33 cellular contexts compared by ENCODE assay signal in the genomic region with DNA sequence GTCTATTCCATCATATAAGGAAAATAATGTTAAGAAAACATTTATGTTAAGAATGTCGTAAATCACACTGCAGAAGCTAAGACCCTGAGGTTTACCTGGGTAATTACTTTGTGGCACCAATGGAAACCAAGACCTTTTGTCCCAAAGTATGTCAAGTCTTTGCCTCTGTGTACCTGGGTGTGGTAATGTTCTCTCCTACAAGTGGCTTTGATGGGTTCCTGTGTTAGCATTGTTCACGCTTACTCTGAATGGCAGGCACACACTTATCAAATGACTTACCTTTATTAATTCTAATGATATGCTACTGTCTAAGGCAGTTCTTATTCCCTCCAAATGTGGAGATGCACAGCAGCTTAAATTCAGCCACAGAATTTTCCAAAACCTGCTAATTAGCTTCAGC.
"Had no signal": no experiment of that assay in that cellular context is flagged by ENCODE, and none has a peak within 500 bp of the region (broad histone marks: within the 10 kb centered on the region; RNA-seq: fewer than 3 reads in every experiment).

No MANE protein-coding gene starts in this region.

- DNase-seq: activated effector memory CD4-positive, alpha-beta T cell treated with anti-CD3 and anti-CD28 coated beads, Interleukin-2, amount 50 U/mL, for 16 hours; activated effector memory CD4-positive, alpha-beta T cell treated with Interleukin-2 at 50 U/mL for 16 hours; activated gamma-delta T cell; activated gamma-delta T cell treated with Interleukin-2 at 50 U/mL for 16 hours; activated naive CD4-positive, alpha-beta T cell; activated naive CD4-positive, alpha-beta T cell treated with anti-CD3 and anti-CD28 coated beads for 36 hours; activated naive CD4-positive, alpha-beta T cell treated with anti-CD3 and anti-CD28 coated beads, Interleukin-2, amount 10 ng/mL, durations not matched to agents 7 days and 5 days; activated naive CD4-positive, alpha-beta T cell treated with anti-CD3 and anti-CD28 coated beads, Interleukin-2, amount 50 U/mL, for 16 hours; activated naive CD4-positive, alpha-beta T cell treated with Interleukin-2 at 50 U/mL for 16 hours; activated naive CD8-positive, alpha-beta T cell treated with anti-CD3 and anti-CD28 coated beads for 36 hours; activated naive CD8-positive, alpha-beta T cell treated with anti-CD3 and anti-CD28 coated beads, Interleukin-2, amount 10 ng/mL, durations not matched to agents 7 days and 5 days; activated naive CD8-positive, alpha-beta T cell treated with anti-CD3 and anti-CD28 coated beads, Interleukin-2, amount 50 U/mL, for 24 hours; activated T-cell treated with anti-CD3 and anti-CD28 coated beads, Interleukin-2, amount 50 U/mL, for 24 hours; activated T-cell treated with anti-CD3 and anti-CD28 coated beads, Interleukin-2, amount 50 U/mL, for 4 hours; activated T-cell treated with anti-CD3 and anti-CD28 coated beads, Interleukin-2, amount 50 U/mL, for 48 hours; activated T-cell treated with anti-CD3 and anti-CD28 coated beads, Interleukin-2, amount 50 U/mL, for 72 hours; adrenal gland; amniotic stem cell; amygdala; anterior cingulate cortex; aorta; body of pancreas; brain microvascular endothelial cell; caudate nucleus; central memory CD4-positive, alpha-beta T cell; cerebellar nuclear complex had no signal

- FAIRE-seq: astrocyte, bronchial epithelial cell had no signal

- H3K9me3 ChIP-seq: adrenal gland, ascending aorta, body of pancreas, breast epithelium had no signal

- H3K4me1 ChIP-seq: ascending aorta, body of pancreas, breast epithelium had no signal

- H3K36me3 ChIP-seq: adrenal gland, ascending aorta, brain microvascular endothelial cell, breast epithelium, cardiac muscle cell had no signal

- H3K4me3 ChIP-seq: adrenal gland, ascending aorta, body of pancreas, breast epithelium, cardiac muscle cell had no signal

- H3K27me3 ChIP-seq: adrenal gland, ascending aorta, body of pancreas, brain microvascular endothelial cell, breast epithelium, cardiac muscle cell had no signal

- ATAC-seq: activated naive CD4-positive, alpha-beta T cell treated with anti-CD3 and anti-CD28 coated beads, Interleukin-2, amount 50 U/mL, for 72 hours; activated naive CD8-positive, alpha-beta T cell treated with anti-CD3 and anti-CD28 coated beads, Interleukin-2, amount 50 U/mL, for 24 hours; activated T-cell treated with anti-CD3 and anti-CD28 coated beads, Interleukin-2, amount 50 U/mL, for 4 hours; activated T-cell treated with anti-CD3 and anti-CD28 coated beads, Interleukin-2, amount 50 U/mL, for 72 hours; activated T-helper 17 cell treated with anti-CD3 and anti-CD28 coated beads, Interleukin-2, amount 50 U/mL, for 72 hours; body of pancreas had no signal

- H3K27ac ChIP-seq: adrenal gland, ascending aorta, body of pancreas, brain microvascular endothelial cell, breast epithelium, cardiac muscle cell had no signal
